Comparison of ENCODE assay signal across 1 cellular context in genomic region chr18:79516441-79516931, GRCh38.
TF ChIP-seq lines count a peak whose summit lies in the region.

No MANE protein-coding gene starts in this region.

TF ChIP-seq in K562, 482 proteins besides CTCF, POLR2A, EP300 and RAD21 (continued from another document):
- TF ChIP-seq PRDM10 (IDR thresholded peaks at IDR 0.05; ENCODE audit: partially characterized antibody): no peak
- no peak for TF ChIP-seq HMGXB4 (CRISPR knock-in tag; IDR thresholded peaks at IDR 0.05)
TF ChIP-seq in K562: peak in this region for 0.
